In genomic region chr6:130749402-130749801, GRCh38 we compare ENCODE assay signal across 20 cellular contexts.
DNase-seq lines count a peak whose midpoint lies in the region; ATAC-seq, FAIRE-seq and TF ChIP-seq lines count a peak whose summit lies in the region.
"Had no signal": no experiment of that assay in that cellular context is flagged by ENCODE, and none has a peak within 500 bp of the region (broad histone marks: within the 10 kb centered on the region; RNA-seq: fewer than 3 reads in every experiment).

No MANE protein-coding gene starts in this region.

- in situ Hi-C loops in IMR-90 (cut with MboI; ENCODE audit: low sequenced_read_pairs): no loop called here
- in situ Hi-C loops in K562 (cut with MboI): no loop called here

- peak; percentile 4 for TF ChIP-seq CTCF in GM12864 (IDR thresholded peaks at IDR 0.05; ENCODE audit: low read depth, low read length, missing control alignments)
- TF ChIP-seq CTCF in IMR-90 (conservative IDR thresholded peaks at IDR 0.05; ENCODE audit: low read depth, low read length): no peak
- 0 out of 6 replicates have a peak, but pooled peaks of 1 of the 3 experiments have one; percentile 13 for TF ChIP-seq CTCF in K562 (IDR thresholded peaks at IDR 0.05 in 2 of 3, conservative IDR thresholded peaks at IDR 0.05 in 1 of 3; ENCODE audit: insufficient read depth in 2 of 3, low read depth in 1 of 3, low read length in 3 of 3)
- TF ChIP-seq CTCF in neural progenitor cell (IDR thresholded peaks at IDR 0.05): peak; percentile 37
- TF ChIP-seq CTCF in OCI-LY7 (conservative IDR thresholded peaks at IDR 0.05; ENCODE audit: low read length): no peak

- CTCF ChIA-PET in IMR-90 (lab: Yijun Ruan, JAX) (no interaction called here), K562 (lab: Yijun Ruan, JAX; ENCODE audit: low intra/inter-chr PET ratio) (no interaction called here), OCI-LY7 (lab: Charles Lee; ENCODE audit: unreplicated experiment) (no interaction called here)

- peaks cover 1% of the 10 kb centered on the region; the same call in 1 of the 2 replicates for H3K4me1 ChIP-seq in IMR-90 (ENCODE audit: control insufficient read depth, insufficient read depth, low read length)
- no peaks in the 10 kb centered on the region for H3K4me1 ChIP-seq in K562 (replicated peaks in 1 of 2; ENCODE audit: control insufficient read depth in 2 of 2, insufficient read depth in 2 of 2, low read length in 2 of 2)
- H3K4me1 ChIP-seq in neural progenitor cell: peaks cover 4% of the 10 kb centered on the region
- H3K4me1 ChIP-seq in OCI-LY7 (ENCODE audit: insufficient read depth, low read length, poor library complexity, severe bottlenecking): no peaks in the 10 kb centered on the region
- H3K4me1 ChIP-seq: heart left ventricle, thyroid gland had no signal

- no peak overlapping the region for H3K9ac ChIP-seq in IMR-90 (ENCODE audit: low read depth, low read length)
- no peak overlapping the region for H3K9ac ChIP-seq in K562 (ENCODE audit: insufficient read depth in 1 of 2, low read depth in 2 of 2, low read length in 2 of 2)
- H3K9ac ChIP-seq in neural progenitor cell: no peak overlapping the region
- H3K9ac ChIP-seq: BLaER1 treated with 17β-estradiol and CSF1 and Interleukin-3, amounts not matched to agents 10 nM and 100 nM had no signal

- H4K91ac ChIP-seq in IMR-90 (ENCODE audit: insufficient read depth, low read depth, low read length): no peak overlapping the region

- H3K18ac ChIP-seq in IMR-90 (ENCODE audit: low read depth, low read length): no peak overlapping the region

- H3K4me2 ChIP-seq in IMR-90 (ENCODE audit: low read depth, low read length) (no peak overlapping the region), K562 (ENCODE audit: insufficient read depth, low read length) (no peak overlapping the region), neural progenitor cell (no peak overlapping the region), OCI-LY7 (ENCODE audit: low read length) (no peak overlapping the region)
- H3K4me2 ChIP-seq: BLaER1 treated with 17β-estradiol and CSF1 and Interleukin-3, amounts not matched to agents 10 nM and 100 nM had no signal

- H4K20me1 ChIP-seq in IMR-90 (ENCODE audit: insufficient read depth, low read length) (no peaks in the 10 kb centered on the region), K562 (replicated peaks; ENCODE audit: control insufficient read depth, insufficient read depth, low read length) (no peaks in the 10 kb centered on the region), neural progenitor cell (ENCODE audit: low read depth) (no peaks in the 10 kb centered on the region), OCI-LY7 (ENCODE audit: insufficient read depth, low read length) (no peaks in the 10 kb centered on the region)
- H4K20me1 ChIP-seq: BLaER1 treated with 17β-estradiol and CSF1 and Interleukin-3, amounts not matched to agents 10 nM and 100 nM had no signal

- TF ChIP-seq RAD21 in IMR-90 (IDR thresholded peaks at IDR 0.05; ENCODE audit: low read length) (no peak), K562 (CRISPR knock-in tag; conservative IDR thresholded peaks at IDR 0.05 in 1 of 2, IDR thresholded peaks at IDR 0.05 in 1 of 2) (no peak)

- peaks cover 8% of the 10 kb centered on the region for H3F3A ChIP-seq in neural progenitor cell (ENCODE audit: low read depth)

- H4K5ac ChIP-seq in IMR-90 (ENCODE audit: low read depth, low read length): no peak overlapping the region

- BruUV-seq in IMR-90 (replicated peaks; lab: Mats Ljungman, UMichigan) (no TSS peak), K562 (replicated peaks; lab: Mats Ljungman, UMichigan) (no TSS peak), OCI-LY7 (replicated peaks; lab: Mats Ljungman, UMichigan) (no TSS peak)

- WGBS in IMR-90 (ENCODE audit: extremely low coverage in 2 of 2, insufficient read length in 1 of 2), 2 experiments: no CpG with 5 or more reads among the region's 3 CpGs
- 0% methylated on average over 3 of the region's 3 CpGs for WGBS in K562 (ENCODE audit: insufficient coverage, low coverage, missing lambda C conversion rate)

- H3K79me1 ChIP-seq in IMR-90 (ENCODE audit: low read depth in 1 of 2, low read length in 2 of 2): no peaks in the 10 kb centered on the region

- DNase-seq in GM12864 (ENCODE audit: low read depth) (no peak), IMR-90 (no peak), K562 (ENCODE audit: extremely low read depth in 1 of 4, low spot score in 3 of 4) (peak in 1 of 4 experiments; percentile 4), neural progenitor cell (ENCODE audit: low spot score) (peak; percentile 36), OCI-LY7 (ENCODE audit: low spot score) (no peak), T-helper 17 cell (no peak)
- DNase-seq: activated naive CD8-positive, alpha-beta T cell treated with anti-CD3 and anti-CD28 coated beads, Interleukin-2, amount 10 ng/mL, durations not matched to agents 7 days and 5 days; DMS 273 treated with DMSO at 0.1 percent for 48 hours; heart left ventricle; kidney; naive thymus-derived CD8-positive, alpha-beta T cell; NCI-H1417; thyroid gland had no signal

- H3K4me1 Mint-ChIP-seq in neural progenitor cell (peaks cover 16% of the 10 kb centered on the region), T-helper 17 cell (peaks cover 3% of the 10 kb centered on the region)
- H3K4me1 Mint-ChIP-seq: IgD-negative memory B cell, memory B cell had no signal

- no peak overlapping the region for H2AK5ac ChIP-seq in IMR-90 (ENCODE audit: low read depth, low read length)

- H3K14ac ChIP-seq in IMR-90 (replicated peaks; ENCODE audit: low read depth, low read length): no peak overlapping the region

- 0 out of 2 replicates have a peak, but pooled peaks cover 3% of the 10 kb centered on the region for H3K9me2 ChIP-seq in OCI-LY7 (ENCODE audit: insufficient read depth, low read length)

- FAIRE-seq in K562 (lab: Jason Lieb, UNC): no peak
- FAIRE-seq: kidney had no signal

- no peak overlapping the region for H2BK5ac ChIP-seq in IMR-90 (ENCODE audit: low read depth, low read length, poor library complexity, severe bottlenecking)

- H2AK9ac ChIP-seq in IMR-90 (replicated peaks; ENCODE audit: low read depth, low read length, poor library complexity): no peak overlapping the region

- 0 out of 2 replicates have a peak, but pooled peaks cover 3% of the 10 kb centered on the region for H3K9me1 ChIP-seq in IMR-90 (ENCODE audit: insufficient read depth, low read length)
- H3K9me1 ChIP-seq in K562 (ENCODE audit: control insufficient read depth, insufficient read depth, low read length): no peaks in the 10 kb centered on the region

- ATAC-seq in IMR-90 (ENCODE audit: low read depth): no peak
- ATAC-seq in K562: no peak
- ATAC-seq in HG02840 (IDR thresholded peaks at IDR 0.05; ENCODE audit: low FRiP score, unreplicated experiment): no peak
- no peak for ATAC-seq in T-helper 17 cell
- ATAC-seq: heart left ventricle; naive thymus-derived CD8-positive, alpha-beta T cell had no signal

- dilution Hi-C loops in IMR-90 (cut with HindIII; ENCODE audit: low sequenced_read_pairs, unreplicated experiment): no loop called here

- TF ChIP-seq POLR2A in IMR-90 (IDR thresholded peaks at IDR 0.05; ENCODE audit: low read depth, low read length): no peak
- no peak for TF ChIP-seq POLR2A in K562 (conservative IDR thresholded peaks at IDR 0.05)

- no peak overlapping the region for H3K27ac ChIP-seq in IMR-90 (ENCODE audit: insufficient read depth, low read length)
- H3K27ac ChIP-seq in K562 (ENCODE audit: extremely low read depth, low read depth, low read length): no peak overlapping the region
- H3K27ac ChIP-seq in neural progenitor cell: no peak overlapping the region
- no peak overlapping the region for H3K27ac ChIP-seq in OCI-LY7 (ENCODE audit: low read depth, low read length, poor library complexity, severe bottlenecking)
- H3K27ac ChIP-seq: BLaER1 treated with 17β-estradiol and CSF1 and Interleukin-3, amounts not matched to agents 10 nM and 100 nM; heart left ventricle; skin epidermis; thyroid gland had no signal

- TF ChIP-seq EP300 in K562 (IDR thresholded peaks at IDR 0.05; ENCODE audit: low read length): no peak

- POLR2A ChIA-PET in IMR-90 (lab: Charles Lee; ENCODE audit: unreplicated experiment): no interaction called here
- POLR2A ChIA-PET in K562 (lab: Yijun Ruan, JAX): no interaction called here
- POLR2A ChIA-PET in OCI-LY7 (lab: Charles Lee): no interaction called here

- H3K36me3 Mint-ChIP-seq in neural progenitor cell (peaks cover 4% of the 10 kb centered on the region), T-helper 17 cell (ENCODE audit: low read depth) (peaks cover 2% of the 10 kb centered on the region)
- H3K36me3 Mint-ChIP-seq: IgD-negative memory B cell, memory B cell had no signal

- no peaks in the 10 kb centered on the region for H3K27me3 ChIP-seq in IMR-90 (ENCODE audit: control insufficient read depth, insufficient read depth, low read length)
- H3K27me3 ChIP-seq in K562 (ENCODE audit: control insufficient read depth in 2 of 2, insufficient read depth in 2 of 2, low read length in 2 of 2): no peaks in the 10 kb centered on the region
- H3K27me3 ChIP-seq in neural progenitor cell: no peaks in the 10 kb centered on the region
- H3K27me3 ChIP-seq: BLaER1 treated with 17β-estradiol and CSF1 and Interleukin-3, amounts not matched to agents 10 nM and 100 nM; heart left ventricle; thyroid gland had no signal

- H3K4me3 ChIP-seq in GM12864 (ENCODE audit: low read depth, low read length): no peak overlapping the region
- H3K4me3 ChIP-seq in IMR-90 (ENCODE audit: insufficient read depth, low read depth, low read length): no peak overlapping the region
- no peak overlapping the region for H3K4me3 ChIP-seq in K562
- H3K4me3 ChIP-seq in neural progenitor cell: no peak overlapping the region
- no peak overlapping the region for H3K4me3 ChIP-seq in OCI-LY7 (ENCODE audit: low read depth, low read length, poor library complexity, severe bottlenecking)
- H3K4me3 ChIP-seq: BLaER1 treated with 17β-estradiol and CSF1 and Interleukin-3, amounts not matched to agents 10 nM and 100 nM; heart left ventricle; skin epidermis; thyroid gland had no signal

- intact Hi-C loops in IMR-90 (cut with micrococcal nuclease) (no loop called here), K562 (cut with micrococcal nuclease) (no loop called here), OCI-LY7 (cut with micrococcal nuclease; ENCODE audit: unreplicated experiment) (no loop called here)

- H3K9me3 Mint-ChIP-seq in neural progenitor cell: peaks cover 7% of the 10 kb centered on the region

- H4K8ac ChIP-seq in IMR-90 (ENCODE audit: low read depth in 2 of 2, low read length in 2 of 2): no peak overlapping the region

- no peak overlapping the region for H2BK120ac ChIP-seq in IMR-90 (ENCODE audit: low read depth, low read length)

- H2BK20ac ChIP-seq in IMR-90 (ENCODE audit: low read depth, low read length): no peak overlapping the region

- H3K4ac ChIP-seq in IMR-90 (ENCODE audit: low read depth, low read length): no peak overlapping the region

- no peak overlapping the region for H3K23ac ChIP-seq in IMR-90 (ENCODE audit: low read depth, low read length)

- H3K27me3 Mint-ChIP-seq in neural progenitor cell (ENCODE audit: insufficient read depth, low read depth) (no peaks in the 10 kb centered on the region), T-helper 17 cell (no peaks in the 10 kb centered on the region)
- H3K27me3 Mint-ChIP-seq: naive thymus-derived CD8-positive, alpha-beta T cell; progenitor cell of endocrine pancreas had no signal

- no peaks in the 10 kb centered on the region for H3K79me2 ChIP-seq in K562 (ENCODE audit: control insufficient read depth, insufficient read depth, low read length)
- no peaks in the 10 kb centered on the region for H3K79me2 ChIP-seq in neural progenitor cell (ENCODE audit: low read depth)
- no peaks in the 10 kb centered on the region for H3K79me2 ChIP-seq in OCI-LY7 (ENCODE audit: insufficient read depth, low read depth, low read length)

- H3K4me3 Mint-ChIP-seq in neural progenitor cell: no peak overlapping the region
- no peak overlapping the region for H3K4me3 Mint-ChIP-seq in T-helper 17 cell
- H3K4me3 Mint-ChIP-seq: activated naive CD8-positive, alpha-beta T cell treated with anti-CD3 and anti-CD28 coated beads, Interleukin-2, amount 10 ng/mL, durations not matched to agents 7 days and 5 days; activated T-helper 1 cell treated with anti-CD3 and anti-CD28 coated beads, Interleukin-12 subunit alpha, Interleukin-12 subunit beta, Interleukin-2, Interleukin-4 antibody, amounts not matched to agents 30 ng/mL and 10 ng/mL and 1 ng/mL, durations not matched to agents 14 hours and 24 hours and 36 hours; IgD-negative memory B cell; memory B cell; naive thymus-derived CD8-positive, alpha-beta T cell had no signal

- peak overlapping the region; percentile 39 for H2AFZ ChIP-seq in IMR-90 (replicated peaks; ENCODE audit: low read length, poor library complexity)
- H2AFZ ChIP-seq in K562 (ENCODE audit: low read depth, low read length): no peak overlapping the region
- no peak overlapping the region for H2AFZ ChIP-seq in neural progenitor cell (replicated peaks)
- no peak overlapping the region for H2AFZ ChIP-seq in OCI-LY7 (ENCODE audit: low read length)

- H3K27ac Mint-ChIP-seq in neural progenitor cell: no peak overlapping the region
- no peak overlapping the region for H3K27ac Mint-ChIP-seq in T-helper 17 cell
- H3K27ac Mint-ChIP-seq: activated naive CD8-positive, alpha-beta T cell treated with anti-CD3 and anti-CD28 coated beads, Interleukin-2, amount 10 ng/mL, durations not matched to agents 7 days and 5 days; activated T-helper 1 cell treated with anti-CD3 and anti-CD28 coated beads, Interleukin-12 subunit alpha, Interleukin-12 subunit beta, Interleukin-2, Interleukin-4 antibody, amounts not matched to agents 30 ng/mL and 10 ng/mL and 1 ng/mL, durations not matched to agents 14 hours and 24 hours and 36 hours; IgD-negative memory B cell; memory B cell; naive thymus-derived CD8-positive, alpha-beta T cell; progenitor cell of endocrine pancreas had no signal

- H2BK15ac ChIP-seq in IMR-90 (ENCODE audit: low read depth, low read length): no peak overlapping the region

- H3K36me3 ChIP-seq in IMR-90 (ENCODE audit: control insufficient read depth, insufficient read depth, low read length): no peaks in the 10 kb centered on the region
- H3K36me3 ChIP-seq in K562 (ENCODE audit: control insufficient read depth, insufficient read depth, low read length): no peaks in the 10 kb centered on the region
- no peaks in the 10 kb centered on the region for H3K36me3 ChIP-seq in neural progenitor cell
- no peaks in the 10 kb centered on the region for H3K36me3 ChIP-seq in OCI-LY7 (ENCODE audit: insufficient read depth, low read length)
- H3K36me3 ChIP-seq: heart left ventricle, thyroid gland had no signal

- H3K9me3 ChIP-seq in IMR-90 (ENCODE audit: control insufficient read depth, insufficient read depth, low read length) (peaks cover 6% of the 10 kb centered on the region), K562 (replicated peaks; ENCODE audit: control insufficient read depth, insufficient read depth, low read depth, low read length) (no peaks in the 10 kb centered on the region), neural progenitor cell (ENCODE audit: low read depth) (no peaks in the 10 kb centered on the region), OCI-LY7 (ENCODE audit: low read length) (no peaks in the 10 kb centered on the region), T-helper 17 cell (ENCODE audit: control insufficient read depth, low read length, poor library complexity, severe bottlenecking) (no peaks in the 10 kb centered on the region)
- H3K9me3 ChIP-seq: thyroid gland had no signal

- no peak overlapping the region for H3K56ac ChIP-seq in IMR-90 (ENCODE audit: extremely low read depth, insufficient read depth, low read length)

Comparison
In these comparisons a context has a peak if more than half of its experiments do, and no peak if none do; other contexts are left out.
1. CTCF ChIP-seq: peak in GM12864 (single experiment) and neural progenitor cell (single experiment); none in IMR-90 (single experiment) and OCI-LY7 (single experiment).